ENCODE assay signal across 19 cellular contexts in the genomic region with DNA sequence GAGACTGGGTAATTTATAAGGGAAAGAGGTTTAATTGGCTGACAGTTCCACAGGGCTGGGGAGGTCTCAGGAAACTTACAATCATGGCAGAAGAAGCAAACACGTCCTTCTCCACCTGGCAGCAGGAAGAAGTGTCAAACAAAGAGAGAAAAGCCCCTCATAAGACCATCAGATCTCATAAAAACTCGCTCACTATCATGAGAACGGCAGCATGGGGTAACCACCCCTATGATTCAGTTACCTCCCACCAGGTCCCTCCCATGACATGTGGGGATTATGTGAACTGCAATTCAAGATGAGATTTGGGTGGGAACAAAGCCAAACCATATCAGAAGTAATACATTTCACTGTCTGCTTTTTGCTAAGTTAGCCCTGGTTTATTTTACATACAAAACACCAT.
"Had no signal": no experiment of that assay in that cellular context is flagged by ENCODE, and none has a peak within 500 bp of the region (broad histone marks: within the 10 kb centered on the region; RNA-seq: fewer than 3 reads in every experiment).

No MANE protein-coding gene starts in this region.

- FAIRE-seq: endothelial cell of umbilical vein, frontal cortex, small intestine had no signal

- H3K4me3 ChIP-seq: coronary artery, right atrium auricular region, stomach, suprapubic skin, thyroid gland, upper lobe of left lung, uterus had no signal

- H3K9me3 ChIP-seq: right atrium auricular region, stomach, suprapubic skin, thyroid gland, upper lobe of left lung, uterus had no signal

- DNase-seq: effector CD4-positive, alpha-beta T cell; endodermal cell; islet precursor cell; mammary epithelial cell; naive thymus-derived CD8-positive, alpha-beta T cell; small intestine; stimulated activated CD4-positive, alpha-beta T cell treated with anti-CD3 and anti-CD28 coated beads, Interleukin-12 subunit alpha, Interleukin-12 subunit beta, amount 100 ng/mL, for 4 hours; stimulated activated naive CD4-positive, alpha-beta T cell; stomach; thyroid gland; uterus had no signal

- H3K36me3 ChIP-seq: right atrium auricular region, stomach, suprapubic skin, thyroid gland, upper lobe of left lung, uterus had no signal

- H3K27ac ChIP-seq: right atrium auricular region, stomach, suprapubic skin, thyroid gland, upper lobe of left lung had no signal

- H3K4me1 ChIP-seq: right atrium auricular region, suprapubic skin, thyroid gland, uterus had no signal

- H3K27me3 ChIP-seq: right atrium auricular region, thyroid gland, upper lobe of left lung, uterus had no signal

- ATAC-seq: esophagus mucosa; left lobe of liver; naive thymus-derived CD8-positive, alpha-beta T cell had no signal
